ENCODE assay signal across 7 cellular contexts in genomic region chr15:81091889-81092558, GRCh38. TPM values are rescaled to one million over a fixed set of nuclear protein-coding genes. Genes with fewer than 3 reads are reported as not detected.
DNase-seq lines count a peak whose midpoint lies in the region; ATAC-seq and TF ChIP-seq lines count a peak whose summit lies in the region.

No MANE protein-coding gene starts in this region.

- H3K27ac Mint-ChIP-seq in activated T-helper 2 cell treated with anti-CD3 and anti-CD28 coated beads, Interferon-gamma antibody, Interleukin-2, Interleukin-4, amounts not matched to agents 10 μg/mL and 5 μg/mL and 100 μg/mL, durations not matched to agents 14 hours and 24 hours and 36 hours = no peak overlapping the region

- H3K4me3 ChIP-seq in heart left ventricle = peak overlapping the region in 3 of 12 donors; percentile 8 to 19 (median 8)
- H3K4me3 ChIP-seq in stomach smooth muscle (ENCODE audit: low read length in 2 of 2) = peak overlapping the region; percentile 10 to 54

- no peak overlapping the region for H3K9ac ChIP-seq in stomach smooth muscle (ENCODE audit: low read length in 2 of 2)

- H3K27me3 ChIP-seq in heart left ventricle = no peaks in the 10 kb centered on the region
- H3K27me3 ChIP-seq in stomach smooth muscle (ENCODE audit: control insufficient read depth in 1 of 2, insufficient read depth in 2 of 2, low read length in 2 of 2) = no peaks in the 10 kb centered on the region

- no peaks in the 10 kb centered on the region for H3K36me3 ChIP-seq in heart left ventricle
- no peaks in the 10 kb centered on the region for H3K36me3 ChIP-seq in stomach smooth muscle (ENCODE audit: control insufficient read depth in 2 of 2, insufficient read depth in 2 of 2, low read length in 2 of 2)

- no peak for TF ChIP-seq CTCF in heart left ventricle (IDR thresholded peaks at IDR 0.05)

- peaks cover 50% of the 10 kb centered on the region for H3K27me3 Mint-ChIP-seq in activated T-helper 2 cell treated with anti-CD3 and anti-CD28 coated beads, Interferon-gamma antibody, Interleukin-2, Interleukin-4, amounts not matched to agents 10 μg/mL and 5 μg/mL and 100 μg/mL, durations not matched to agents 14 hours and 24 hours and 36 hours (ENCODE audit: low read depth)

- intact Hi-C loops in heart left ventricle (cut with DNase I) = loop anchor here in 2 of 10 donors (5.0 to 10.0 kb wide), 2 partner anchors 57 to 90 kb away; partner anchors contain the start of gene TLNRD1 (in 1 of the 2)
- intact Hi-C loops in activated T-helper 2 cell treated with anti-CD3 and anti-CD28 coated beads, Interferon-gamma antibody, Interleukin-2, Interleukin-4, amounts not matched to agents 10 μg/mL and 5 μg/mL and 100 μg/mL, durations not matched to agents 14 hours and 24 hours and 36 hours (cut with micrococcal nuclease) = no loop called here

- peak overlapping the region in 11 of 12 donors; percentile 50 to 82 (median 62) for H3K27ac ChIP-seq in heart left ventricle
- peak overlapping the region; percentile 18 for H3K27ac ChIP-seq in stomach smooth muscle (ENCODE audit: low read length)

- ATAC-seq in SK-N-SH treated with all-trans-retinoic acid at 6 μM for 48 hours (peak; percentile 100), heart left ventricle (peak; percentile 81 to 96 (median 94)), GM21367 (IDR thresholded peaks at IDR 0.05; ENCODE audit: unreplicated experiment) (no peak)

- no peak overlapping the region for H3K4me3 Mint-ChIP-seq in activated T-helper 2 cell treated with anti-CD3 and anti-CD28 coated beads, Interferon-gamma antibody, Interleukin-2, Interleukin-4, amounts not matched to agents 10 μg/mL and 5 μg/mL and 100 μg/mL, durations not matched to agents 14 hours and 24 hours and 36 hours (ENCODE audit: low read depth)

- H3K4me1 Mint-ChIP-seq in activated T-helper 2 cell treated with anti-CD3 and anti-CD28 coated beads, Interferon-gamma antibody, Interleukin-2, Interleukin-4, amounts not matched to agents 10 μg/mL and 5 μg/mL and 100 μg/mL, durations not matched to agents 14 hours and 24 hours and 36 hours (ENCODE audit: low read depth) = peaks cover 2% of the 10 kb centered on the region

- 26 to 35% (median 31%) methylated on average over 13 of the region's 13 CpGs for WGBS in heart left ventricle, 4 donors

- no peak for TF ChIP-seq POLR2A in heart left ventricle (IDR thresholded peaks at IDR 0.05)

- no peaks in the 10 kb centered on the region for H3K9me3 Mint-ChIP-seq in activated T-helper 2 cell treated with anti-CD3 and anti-CD28 coated beads, Interferon-gamma antibody, Interleukin-2, Interleukin-4, amounts not matched to agents 10 μg/mL and 5 μg/mL and 100 μg/mL, durations not matched to agents 14 hours and 24 hours and 36 hours

- no peaks in the 10 kb centered on the region for H3K36me3 Mint-ChIP-seq in activated T-helper 2 cell treated with anti-CD3 and anti-CD28 coated beads, Interferon-gamma antibody, Interleukin-2, Interleukin-4, amounts not matched to agents 10 μg/mL and 5 μg/mL and 100 μg/mL, durations not matched to agents 14 hours and 24 hours and 36 hours (ENCODE audit: low read depth)

- H3K9me3 ChIP-seq in heart left ventricle (no peaks in the 10 kb centered on the region), stomach smooth muscle (ENCODE audit: control insufficient read depth in 2 of 2, low read length in 2 of 2) (no peaks in the 10 kb centered on the region)

- peak; percentile 4 for DNase-seq in HK-2 (ENCODE audit: unreplicated experiment)
- peak in 4 of 5 donors; percentile 32 to 68 (median 47) for DNase-seq in heart left ventricle
- no peak for DNase-seq in activated T-helper 2 cell treated with anti-CD3 and anti-CD28 coated beads, Interferon-gamma antibody, Interleukin-2, Interleukin-4, amounts not matched to agents 10 μg/mL and 5 μg/mL and 100 μg/mL, durations not matched to agents 14 hours and 24 hours and 36 hours (ENCODE audit: low spot score)
- no peak for DNase-seq in DMS114 treated with DMSO at 0.1 percent for 48 hours (lab: John Stamatoyannopoulos, UW; ENCODE audit: unreplicated experiment)

- H3K4me1 ChIP-seq in heart left ventricle = peaks cover 0 to 35% (median 26%) of the 10 kb centered on the region in 12 donors
- H3K4me1 ChIP-seq in stomach smooth muscle (ENCODE audit: control insufficient read depth, insufficient read depth, low read length) = peaks cover 5% of the 10 kb centered on the region

TF ChIP-seq in SK-N-SH treated with all-trans-retinoic acid at 6 μM for 48 hours, 23 proteins besides CTCF, POLR2A, EP300 and RAD21:
- no peak for TF ChIP-seq ZNF565 (CRISPR knock-in tag; conservative IDR thresholded peaks at IDR 0.05; ENCODE audit: low read depth)
- TF ChIP-seq ZC3H10 (CRISPR knock-in tag; IDR thresholded peaks at IDR 0.05) = no peak
- TF ChIP-seq ZFP30 (CRISPR knock-in tag; IDR thresholded peaks at IDR 0.05) = no peak
- no peak for TF ChIP-seq TOX (CRISPR knock-in tag; IDR thresholded peaks at IDR 0.05; ENCODE audit: borderline replicate concordance)
- no peak for TF ChIP-seq ISL1 (CRISPR knock-in tag; IDR thresholded peaks at IDR 0.05)

RNA-seq across cellular contexts. Expression of gene CFAP161, which starts 42.0 kb away (rescaled TPM):
- total RNA-seq in heart left ventricle = 1 to 10 TPM in 3 of 9 donors, under 1 TPM in 5, not detected in 1; 0.22 to 2.0 (median 0.81) TPM
- under 1 TPM in 1 of 2 donors, not detected in 1; 0.30 TPM for polyA plus RNA-seq in heart left ventricle
- not detected in 2 replicates for total RNA-seq in activated T-helper 2 cell treated with anti-CD3 and anti-CD28 coated beads, Interferon-gamma antibody, Interleukin-2, Interleukin-4, amounts not matched to agents 10 μg/mL and 5 μg/mL and 100 μg/mL, durations not matched to agents 14 hours and 24 hours and 36 hours

Comparison
In these comparisons a context has a peak if more than half of its experiments do, and no peak if none do; other contexts are left out.
1. DNase-seq: peak in HK-2 (single experiment) and heart left ventricle (4 of 5); none in activated T-helper 2 cell treated with anti-CD3 and anti-CD28 coated beads, Interferon-gamma antibody, Interleukin-2, Interleukin-4, amounts not matched to agents 10 μg/mL and 5 μg/mL and 100 μg/mL, durations not matched to agents 14 hours and 24 hours and 36 hours (single experiment) and DMS114 treated with DMSO at 0.1 percent for 48 hours (single experiment).